Comparison of ENCODE assay signal across 1 cellular context in the genomic region with DNA sequence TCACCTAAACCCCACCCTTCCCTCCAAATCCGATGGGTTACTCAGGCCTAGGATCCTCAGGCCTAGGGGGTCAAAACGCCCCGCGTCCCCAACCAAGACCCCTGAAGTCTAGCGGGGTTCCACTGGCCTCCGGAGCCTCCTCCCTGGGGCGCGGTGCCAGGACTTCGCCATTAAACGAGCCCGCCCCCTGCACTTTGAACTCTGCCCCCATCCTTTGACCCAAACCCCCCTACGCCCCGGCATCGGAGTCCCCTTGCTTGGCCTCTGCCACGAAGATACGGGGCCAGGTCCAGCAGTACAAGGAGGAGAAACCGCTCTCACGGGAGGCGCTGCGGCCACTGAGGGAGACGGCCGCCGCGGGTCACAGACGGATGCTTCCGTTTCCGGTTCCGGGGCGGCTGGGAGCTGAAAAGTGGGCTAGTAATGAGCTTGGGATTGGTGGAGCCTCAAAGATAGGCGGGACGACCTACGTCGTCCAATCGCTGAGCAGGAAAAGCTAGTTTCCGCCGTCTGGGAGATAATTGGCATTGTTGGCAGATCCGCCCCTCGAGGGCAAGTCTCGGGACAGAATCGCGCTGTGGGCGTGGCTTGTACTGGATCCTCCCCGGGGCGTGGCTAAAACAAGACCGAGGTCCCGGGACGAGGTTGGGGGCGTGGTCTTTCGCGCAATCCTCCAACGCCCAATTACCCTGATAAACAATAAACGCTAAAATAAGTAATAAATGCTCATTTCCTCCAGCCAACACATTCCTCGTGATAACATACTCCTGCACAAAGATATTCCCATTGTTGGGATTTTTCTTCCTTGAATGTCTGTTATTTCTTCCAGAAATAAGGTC.
TF ChIP-seq lines count a peak whose summit lies in the region.

No MANE protein-coding gene starts in this region.

TF ChIP-seq in HepG2, 621 proteins besides CTCF, POLR2A, EP300 and RAD21 (continued from another document and continues in another):
- TF ChIP-seq, protein P1, sequence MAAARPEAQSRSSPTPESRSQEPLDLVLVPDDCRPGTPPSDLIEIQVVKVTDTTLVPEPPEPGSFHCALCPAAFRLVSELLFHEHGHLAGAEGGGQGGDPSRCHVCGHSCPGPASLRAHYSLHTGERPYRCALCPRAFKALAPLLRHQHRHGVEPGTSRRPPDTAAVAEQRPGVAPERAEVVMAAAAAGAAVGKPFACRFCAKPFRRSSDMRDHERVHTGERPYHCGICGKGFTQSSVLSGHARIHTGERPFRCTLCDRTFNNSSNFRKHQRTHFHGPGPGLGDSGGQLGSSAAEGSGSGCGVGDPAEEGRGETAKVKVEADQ (CRISPR knock-in tag; IDR thresholded peaks at IDR 0.05; ENCODE audit: borderline replicate concordance), result no peak
- TF ChIP-seq ZNF749 (CRISPR knock-in tag; IDR thresholded peaks at IDR 0.05; ENCODE audit: borderline replicate concordance), result no peak; the same call in 1 of the 2 replicates
- no peak for TF ChIP-seq ZNF572 (CRISPR knock-in tag; IDR thresholded peaks at IDR 0.05)
- TF ChIP-seq SMAD1 (CRISPR knock-in tag; IDR thresholded peaks at IDR 0.05; ENCODE audit: borderline replicate concordance, low read depth), result no peak
- TF ChIP-seq SRF (IDR thresholded peaks at IDR 0.05; ENCODE audit: low read depth, low read length), result no peak
- TF ChIP-seq TBP (CRISPR knock-in tag; IDR thresholded peaks at IDR 0.05), result no peak
- TF ChIP-seq, protein P2, sequence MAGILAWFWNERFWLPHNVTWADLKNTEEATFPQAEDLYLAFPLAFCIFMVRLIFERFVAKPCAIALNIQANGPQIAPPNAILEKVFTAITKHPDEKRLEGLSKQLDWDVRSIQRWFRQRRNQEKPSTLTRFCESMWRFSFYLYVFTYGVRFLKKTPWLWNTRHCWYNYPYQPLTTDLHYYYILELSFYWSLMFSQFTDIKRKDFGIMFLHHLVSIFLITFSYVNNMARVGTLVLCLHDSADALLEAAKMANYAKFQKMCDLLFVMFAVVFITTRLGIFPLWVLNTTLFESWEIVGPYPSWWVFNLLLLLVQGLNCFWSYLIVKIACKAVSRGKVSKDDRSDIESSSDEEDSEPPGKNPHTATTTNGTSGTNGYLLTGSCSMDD (CRISPR knock-in tag; IDR thresholded peaks at IDR 0.05), result no peak
- TF ChIP-seq KDM5A (IDR thresholded peaks at IDR 0.05; ENCODE audit: borderline replicate concordance, low read length), result peak; percentile 91
- TF ChIP-seq, protein P3, sequence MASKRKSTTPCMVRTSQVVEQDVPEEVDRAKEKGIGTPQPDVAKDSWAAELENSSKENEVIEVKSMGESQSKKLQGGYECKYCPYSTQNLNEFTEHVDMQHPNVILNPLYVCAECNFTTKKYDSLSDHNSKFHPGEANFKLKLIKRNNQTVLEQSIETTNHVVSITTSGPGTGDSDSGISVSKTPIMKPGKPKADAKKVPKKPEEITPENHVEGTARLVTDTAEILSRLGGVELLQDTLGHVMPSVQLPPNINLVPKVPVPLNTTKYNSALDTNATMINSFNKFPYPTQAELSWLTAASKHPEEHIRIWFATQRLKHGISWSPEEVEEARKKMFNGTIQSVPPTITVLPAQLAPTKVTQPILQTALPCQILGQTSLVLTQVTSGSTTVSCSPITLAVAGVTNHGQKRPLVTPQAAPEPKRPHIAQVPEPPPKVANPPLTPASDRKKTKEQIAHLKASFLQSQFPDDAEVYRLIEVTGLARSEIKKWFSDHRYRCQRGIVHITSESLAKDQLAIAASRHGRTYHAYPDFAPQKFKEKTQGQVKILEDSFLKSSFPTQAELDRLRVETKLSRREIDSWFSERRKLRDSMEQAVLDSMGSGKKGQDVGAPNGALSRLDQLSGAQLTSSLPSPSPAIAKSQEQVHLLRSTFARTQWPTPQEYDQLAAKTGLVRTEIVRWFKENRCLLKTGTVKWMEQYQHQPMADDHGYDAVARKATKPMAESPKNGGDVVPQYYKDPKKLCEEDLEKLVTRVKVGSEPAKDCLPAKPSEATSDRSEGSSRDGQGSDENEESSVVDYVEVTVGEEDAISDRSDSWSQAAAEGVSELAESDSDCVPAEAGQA (IDR thresholded peaks at IDR 0.05; ENCODE audit: low read depth), result peak; percentile 75
- TF ChIP-seq, protein P3 (CRISPR knock-in tag; IDR thresholded peaks at IDR 0.05; ENCODE audit: borderline replicate concordance), result 0 out of 2 replicates have a peak, but pooled peaks have one; percentile 32
- no peak for TF ChIP-seq ZNF773 (CRISPR knock-in tag; IDR thresholded peaks at IDR 0.05; ENCODE audit: borderline replicate concordance)
- TF ChIP-seq, protein P4, sequence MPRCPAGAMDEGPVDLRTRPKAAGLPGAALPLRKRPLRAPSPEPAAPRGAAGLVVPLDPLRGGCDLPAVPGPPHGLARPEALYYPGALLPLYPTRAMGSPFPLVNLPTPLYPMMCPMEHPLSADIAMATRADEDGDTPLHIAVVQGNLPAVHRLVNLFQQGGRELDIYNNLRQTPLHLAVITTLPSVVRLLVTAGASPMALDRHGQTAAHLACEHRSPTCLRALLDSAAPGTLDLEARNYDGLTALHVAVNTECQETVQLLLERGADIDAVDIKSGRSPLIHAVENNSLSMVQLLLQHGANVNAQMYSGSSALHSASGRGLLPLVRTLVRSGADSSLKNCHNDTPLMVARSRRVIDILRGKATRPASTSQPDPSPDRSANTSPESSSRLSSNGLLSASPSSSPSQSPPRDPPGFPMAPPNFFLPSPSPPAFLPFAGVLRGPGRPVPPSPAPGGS (CRISPR knock-in tag; IDR thresholded peaks at IDR 0.05), result no peak
- peak; percentile 95 for TF ChIP-seq GABPA (IDR thresholded peaks at IDR 0.05; ENCODE audit: low read depth, low read length)
- TF ChIP-seq GABPA (CRISPR knock-in tag; IDR thresholded peaks at IDR 0.05; ENCODE audit: low read depth), result peak; percentile 99
- TF ChIP-seq, protein P5, sequence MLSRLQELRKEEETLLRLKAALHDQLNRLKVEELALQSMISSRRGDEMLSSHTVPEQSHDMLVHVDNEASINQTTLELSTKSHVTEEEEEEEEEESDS (CRISPR knock-in tag; IDR thresholded peaks at IDR 0.05; ENCODE audit: borderline replicate concordance), result no peak
- TF ChIP-seq MXI1 (IDR thresholded peaks at IDR 0.05; ENCODE audit: borderline replicate concordance, low read depth, low read length), result peak; percentile 79; the same call in 1 of the 3 replicates
- TF ChIP-seq, protein P6, sequence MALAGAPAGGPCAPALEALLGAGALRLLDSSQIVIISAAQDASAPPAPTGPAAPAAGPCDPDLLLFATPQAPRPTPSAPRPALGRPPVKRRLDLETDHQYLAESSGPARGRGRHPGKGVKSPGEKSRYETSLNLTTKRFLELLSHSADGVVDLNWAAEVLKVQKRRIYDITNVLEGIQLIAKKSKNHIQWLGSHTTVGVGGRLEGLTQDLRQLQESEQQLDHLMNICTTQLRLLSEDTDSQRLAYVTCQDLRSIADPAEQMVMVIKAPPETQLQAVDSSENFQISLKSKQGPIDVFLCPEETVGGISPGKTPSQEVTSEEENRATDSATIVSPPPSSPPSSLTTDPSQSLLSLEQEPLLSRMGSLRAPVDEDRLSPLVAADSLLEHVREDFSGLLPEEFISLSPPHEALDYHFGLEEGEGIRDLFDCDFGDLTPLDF (CRISPR knock-in tag; IDR thresholded peaks at IDR 0.05), result no peak
- no peak for TF ChIP-seq FOXK1 (CRISPR knock-in tag; IDR thresholded peaks at IDR 0.05; ENCODE audit: borderline replicate concordance, low read depth)
- TF ChIP-seq, protein P7, sequence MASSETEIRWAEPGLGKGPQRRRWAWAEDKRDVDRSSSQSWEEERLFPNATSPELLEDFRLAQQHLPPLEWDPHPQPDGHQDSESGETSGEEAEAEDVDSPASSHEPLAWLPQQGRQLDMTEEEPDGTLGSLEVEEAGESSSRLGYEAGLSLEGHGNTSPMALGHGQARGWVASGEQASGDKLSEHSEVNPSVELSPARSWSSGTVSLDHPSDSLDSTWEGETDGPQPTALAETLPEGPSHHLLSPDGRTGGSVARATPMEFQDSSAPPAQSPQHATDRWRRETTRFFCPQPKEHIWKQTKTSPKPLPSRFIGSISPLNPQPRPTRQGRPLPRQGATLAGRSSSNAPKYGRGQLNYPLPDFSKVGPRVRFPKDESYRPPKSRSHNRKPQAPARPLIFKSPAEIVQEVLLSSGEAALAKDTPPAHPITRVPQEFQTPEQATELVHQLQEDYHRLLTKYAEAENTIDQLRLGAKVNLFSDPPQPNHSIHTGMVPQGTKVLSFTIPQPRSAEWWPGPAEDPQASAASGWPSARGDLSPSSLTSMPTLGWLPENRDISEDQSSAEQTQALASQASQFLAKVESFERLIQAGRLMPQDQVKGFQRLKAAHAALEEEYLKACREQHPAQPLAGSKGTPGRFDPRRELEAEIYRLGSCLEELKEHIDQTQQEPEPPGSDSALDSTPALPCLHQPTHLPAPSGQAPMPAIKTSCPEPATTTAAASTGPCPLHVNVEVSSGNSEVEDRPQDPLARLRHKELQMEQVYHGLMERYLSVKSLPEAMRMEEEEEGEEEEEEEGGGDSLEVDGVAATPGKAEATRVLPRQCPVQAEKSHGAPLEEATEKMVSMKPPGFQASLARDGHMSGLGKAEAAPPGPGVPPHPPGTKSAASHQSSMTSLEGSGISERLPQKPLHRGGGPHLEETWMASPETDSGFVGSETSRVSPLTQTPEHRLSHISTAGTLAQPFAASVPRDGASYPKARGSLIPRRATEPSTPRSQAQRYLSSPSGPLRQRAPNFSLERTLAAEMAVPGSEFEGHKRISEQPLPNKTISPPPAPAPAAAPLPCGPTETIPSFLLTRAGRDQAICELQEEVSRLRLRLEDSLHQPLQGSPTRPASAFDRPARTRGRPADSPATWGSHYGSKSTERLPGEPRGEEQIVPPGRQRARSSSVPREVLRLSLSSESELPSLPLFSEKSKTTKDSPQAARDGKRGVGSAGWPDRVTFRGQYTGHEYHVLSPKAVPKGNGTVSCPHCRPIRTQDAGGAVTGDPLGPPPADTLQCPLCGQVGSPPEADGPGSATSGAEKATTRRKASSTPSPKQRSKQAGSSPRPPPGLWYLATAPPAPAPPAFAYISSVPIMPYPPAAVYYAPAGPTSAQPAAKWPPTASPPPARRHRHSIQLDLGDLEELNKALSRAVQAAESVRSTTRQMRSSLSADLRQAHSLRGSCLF (CRISPR knock-in tag; IDR thresholded peaks at IDR 0.05; ENCODE audit: borderline replicate concordance), result no peak
- TF ChIP-seq ZNF879 (CRISPR knock-in tag; IDR thresholded peaks at IDR 0.05), result no peak
- TF ChIP-seq, protein P8, sequence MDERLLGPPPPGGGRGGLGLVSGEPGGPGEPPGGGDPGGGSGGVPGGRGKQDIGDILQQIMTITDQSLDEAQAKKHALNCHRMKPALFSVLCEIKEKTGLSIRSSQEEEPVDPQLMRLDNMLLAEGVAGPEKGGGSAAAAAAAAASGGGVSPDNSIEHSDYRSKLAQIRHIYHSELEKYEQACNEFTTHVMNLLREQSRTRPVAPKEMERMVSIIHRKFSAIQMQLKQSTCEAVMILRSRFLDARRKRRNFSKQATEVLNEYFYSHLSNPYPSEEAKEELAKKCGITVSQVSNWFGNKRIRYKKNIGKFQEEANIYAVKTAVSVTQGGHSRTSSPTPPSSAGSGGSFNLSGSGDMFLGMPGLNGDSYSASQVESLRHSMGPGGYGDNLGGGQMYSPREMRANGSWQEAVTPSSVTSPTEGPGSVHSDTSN (CRISPR knock-in tag; IDR thresholded peaks at IDR 0.05), result peak; percentile 77
- no peak for TF ChIP-seq AGO1 (IDR thresholded peaks at IDR 0.05; ENCODE audit: low read depth, low read length, poor library complexity, severe bottlenecking)
- peak; percentile 67 for TF ChIP-seq TAF15 (IDR thresholded peaks at IDR 0.05; ENCODE audit: low read depth, low read length, poor library complexity, severe bottlenecking)
- TF ChIP-seq DR1 (CRISPR knock-in tag; IDR thresholded peaks at IDR 0.05), result peak; percentile 84
- peak; percentile 92 for TF ChIP-seq NRL (CRISPR knock-in tag; IDR thresholded peaks at IDR 0.05; ENCODE audit: borderline replicate concordance)
- TF ChIP-seq RFXAP (CRISPR knock-in tag; IDR thresholded peaks at IDR 0.05; ENCODE audit: borderline replicate concordance), result peak; percentile 56; the same call in 1 of the 2 replicates
- no peak for TF ChIP-seq RFX3 (CRISPR knock-in tag; IDR thresholded peaks at IDR 0.05)
- no peak; the same call in 1 of the 2 replicates for TF ChIP-seq RFX1 (IDR thresholded peaks at IDR 0.05)
- peak; percentile 90 for TF ChIP-seq GATAD1 (CRISPR knock-in tag; IDR thresholded peaks at IDR 0.05)
- TF ChIP-seq ZNF446 (CRISPR knock-in tag; IDR thresholded peaks at IDR 0.05), result no peak
- TF ChIP-seq, protein P9, sequence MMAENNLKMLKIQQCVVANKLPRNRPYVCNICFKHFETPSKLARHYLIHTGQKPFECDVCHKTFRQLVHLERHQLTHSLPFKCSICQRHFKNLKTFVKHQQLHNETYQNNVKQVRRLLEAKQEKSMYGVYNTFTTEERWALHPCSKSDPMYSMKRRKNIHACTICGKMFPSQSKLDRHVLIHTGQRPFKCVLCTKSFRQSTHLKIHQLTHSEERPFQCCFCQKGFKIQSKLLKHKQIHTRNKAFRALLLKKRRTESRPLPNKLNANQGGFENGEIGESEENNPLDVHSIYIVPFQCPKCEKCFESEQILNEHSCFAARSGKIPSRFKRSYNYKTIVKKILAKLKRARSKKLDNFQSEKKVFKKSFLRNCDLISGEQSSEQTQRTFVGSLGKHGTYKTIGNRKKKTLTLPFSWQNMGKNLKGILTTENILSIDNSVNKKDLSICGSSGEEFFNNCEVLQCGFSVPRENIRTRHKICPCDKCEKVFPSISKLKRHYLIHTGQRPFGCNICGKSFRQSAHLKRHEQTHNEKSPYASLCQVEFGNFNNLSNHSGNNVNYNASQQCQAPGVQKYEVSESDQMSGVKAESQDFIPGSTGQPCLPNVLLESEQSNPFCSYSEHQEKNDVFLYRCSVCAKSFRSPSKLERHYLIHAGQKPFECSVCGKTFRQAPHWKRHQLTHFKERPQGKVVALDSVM (CRISPR knock-in tag; IDR thresholded peaks at IDR 0.05), result peak; percentile 77
- no peak for TF ChIP-seq ZNF101 (CRISPR knock-in tag; IDR thresholded peaks at IDR 0.05; ENCODE audit: borderline replicate concordance, low read depth)
- TF ChIP-seq ZNF891 (CRISPR knock-in tag; IDR thresholded peaks at IDR 0.05), result peak; percentile 91; the same call in 1 of the 2 replicates
- TF ChIP-seq, protein P10, sequence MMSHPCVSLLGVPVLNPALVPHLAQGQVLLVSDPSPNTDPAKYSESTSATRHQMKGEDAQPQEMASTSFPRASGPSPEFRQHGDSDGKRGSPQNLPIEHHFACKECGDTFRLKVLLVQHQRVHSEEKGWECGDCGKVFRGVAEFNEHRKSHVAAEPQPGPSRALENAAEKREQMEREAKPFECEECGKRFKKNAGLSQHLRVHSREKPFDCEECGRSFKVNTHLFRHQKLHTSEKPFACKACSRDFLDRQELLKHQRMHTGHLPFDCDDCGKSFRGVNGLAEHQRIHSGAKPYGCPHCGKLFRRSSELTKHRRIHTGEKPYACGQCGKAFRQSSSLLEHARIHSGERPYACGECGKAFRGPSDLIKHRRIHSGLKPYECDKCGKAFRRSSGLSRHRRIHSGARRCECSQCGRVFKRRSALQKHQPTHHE (CRISPR knock-in tag; IDR thresholded peaks at IDR 0.05; ENCODE audit: borderline replicate concordance), result peak; percentile 75; the same call in 1 of the 2 replicates
